In the genomic region with DNA sequence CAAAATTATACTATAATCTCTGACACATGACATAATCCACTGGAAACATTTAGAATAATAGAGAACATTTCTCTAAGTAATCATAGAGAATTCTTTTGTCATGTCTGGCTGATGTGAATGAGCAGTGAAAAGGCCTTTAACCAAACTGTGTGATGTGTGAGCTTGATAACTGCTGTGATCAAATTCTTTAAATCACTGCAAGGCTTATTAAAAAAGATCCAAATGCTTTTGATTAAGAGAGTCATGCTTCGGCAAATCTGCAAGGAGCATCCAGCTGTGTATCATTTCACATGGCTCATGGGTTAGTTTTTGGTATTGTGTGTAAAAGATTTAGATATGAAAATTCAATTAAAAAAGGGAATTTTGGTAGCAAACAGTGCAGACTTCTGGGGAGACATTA, we compare ENCODE assay signal across 17 cellular contexts.
DNase-seq lines count a peak whose midpoint lies in the region; FAIRE-seq and TF ChIP-seq lines count a peak whose summit lies in the region.
"Had no signal": no experiment of that assay in that cellular context is flagged by ENCODE, and none has a peak within 500 bp of the region (broad histone marks: within the 10 kb centered on the region; RNA-seq: fewer than 3 reads in every experiment).

No MANE protein-coding gene starts in this region.

- H3K4me3 ChIP-seq in AG09309 (ENCODE audit: control insufficient read depth, low read depth, low read length) (no peak overlapping the region), adipocyte (ENCODE audit: low read length) (no peak overlapping the region)
- H3K4me3 ChIP-seq: BLaER1, GM23338 had no signal

- no peaks in the 10 kb centered on the region for H3K4me1 ChIP-seq in adipocyte (ENCODE audit: control insufficient read depth, insufficient read depth, low read length)
- H3K4me1 ChIP-seq: BLaER1, Caco-2 had no signal

- H3K36me3 ChIP-seq in adipocyte (ENCODE audit: control insufficient read depth, insufficient read depth, low read length, severe bottlenecking), result no peaks in the 10 kb centered on the region
- H3K36me3 ChIP-seq: BLaER1 had no signal

- no peak overlapping the region for H3K9ac ChIP-seq in adipocyte (ENCODE audit: low read length)
- H3K9ac ChIP-seq: BLaER1 had no signal

- no peak for FAIRE-seq in D721Med (lab: Jason Lieb, UNC)
- FAIRE-seq: GM12891, GM18507 had no signal

- H3K27me3 ChIP-seq in adipocyte (replicated peaks; ENCODE audit: control insufficient read depth, insufficient read depth, low read length), result no peaks in the 10 kb centered on the region
- H3K27me3 ChIP-seq: BLaER1 had no signal

- DNase-seq in AG09309 (ENCODE audit: low read depth) (peak; percentile 8), adipocyte (ENCODE audit: low read depth) (peak; percentile 44), fibroblast of gingiva (ENCODE audit: low read depth) (peak; percentile 4), 8988T (no peak), D721Med (ENCODE audit: insufficient read length, low spot score) (no peak)
- no peak for DNase-seq in stimulated activated CD4-positive, alpha-beta T cell treated with anti-CD3 and anti-CD28 coated beads, Interleukin-4, amount 100 ng/mL, for 4 hours
- DNase-seq: Caco-2; CD4-positive, CD25-positive, alpha-beta regulatory T cell; CD8-positive, alpha-beta T cell; DMS 273 treated with DMSO at 0.1 percent for 48 hours; DMS79; GF-D8; H9 had no signal

- TF ChIP-seq CTCF in AG09309 (IDR thresholded peaks at IDR 0.05; ENCODE audit: control insufficient read depth, insufficient read depth, low read depth, low read length, missing control alignments) (no peak), D721Med (IDR thresholded peaks at IDR 0.05; ENCODE audit: insufficient read depth, missing control alignments) (no peak)

- no peaks in the 10 kb centered on the region for H3K9me3 ChIP-seq in adipocyte (ENCODE audit: control insufficient read depth, low read length)
- H3K9me3 ChIP-seq: BLaER1, Caco-2 had no signal

Comparison
In these comparisons a context has a peak if more than half of its experiments do, and no peak if none do; other contexts are left out.
1. DNase-seq: peak in AG09309 (single experiment), adipocyte (single experiment) and fibroblast of gingiva (single experiment); none in 8988T (single experiment), D721Med (single experiment) and stimulated activated CD4-positive, alpha-beta T cell treated with anti-CD3 and anti-CD28 coated beads, Interleukin-4, amount 100 ng/mL, for 4 hours (0 of 2).